ENCODE assay signal across 8 cellular contexts in genomic region chr4:99947608-99948007, GRCh38. TPM values are rescaled to one million over a fixed set of nuclear protein-coding genes. Genes with fewer than 3 reads are reported as not detected.
DNase-seq lines count a peak whose midpoint lies in the region; ATAC-seq, FAIRE-seq and TF ChIP-seq lines count a peak whose summit lies in the region.
"Had no signal": no experiment of that assay in that cellular context is flagged by ENCODE, and none has a peak within 500 bp of the region (broad histone marks: within the 10 kb centered on the region; RNA-seq: fewer than 3 reads in every experiment).

No MANE protein-coding gene starts in this region.

- TF ChIP-seq CTCF in HEK293 (tag by site-specific recombination; IDR thresholded peaks at IDR 0.05) (no peak), hepatocyte (IDR thresholded peaks at IDR 0.05; ENCODE audit: poor library complexity) (no peak)

- H3K27me3 ChIP-seq in hepatocyte = no peaks in the 10 kb centered on the region

- H3K36me3 ChIP-seq in HEK293 (ENCODE audit: control insufficient read depth in 2 of 2, insufficient read depth in 1 of 2, low read length in 2 of 2) = peaks cover 3 to 40% of the 10 kb centered on the region in 2 experiments; a peak in 1 of 3 replicates
- no peaks in the 10 kb centered on the region for H3K36me3 ChIP-seq in hepatocyte (replicated peaks; ENCODE audit: insufficient read depth, low read depth)

- H4K20me1 ChIP-seq in hepatocyte (ENCODE audit: insufficient read depth, poor library complexity, severe bottlenecking) = peaks cover 6% of the 10 kb centered on the region

- 77% methylated on average over 4 of the region's 4 CpGs for WGBS in hepatocyte (ENCODE audit: low lambda C conversion rate, missing lambda C conversion rate)

- H3K27ac ChIP-seq in HEK293 (ENCODE audit: extremely low read depth, low read depth, low read length) (peak overlapping the region; percentile 76; the same call in 1 of the 2 replicates), hepatocyte (peak overlapping the region; percentile 99)

- no peak overlapping the region for H3K27ac Mint-ChIP-seq in T-helper 17 cell
- peak overlapping the region; percentile 91 to 96 for H3K27ac Mint-ChIP-seq in stimulated activated naive CD8-positive, alpha-beta T cell treated with anti-CD3 and anti-CD28 coated beads, Interleukin-15, amount 100 ng/mL, for 72 hours

- POLR2A ChIA-PET in HEK293 (lab: Yijun Ruan, JAX) = interaction anchor here (1.0 to 1.5 kb wide), 2 partner anchors 21 to 53 kb away, joined by 3 to 9 read pairs; partner anchors contain the start of gene LAMTOR3

- H3K9me3 Mint-ChIP-seq in stimulated activated naive CD8-positive, alpha-beta T cell treated with anti-CD3 and anti-CD28 coated beads, Interleukin-15, amount 100 ng/mL, for 72 hours = no peaks in the 10 kb centered on the region

- no peak for FAIRE-seq in frontal cortex (lab: Jason Lieb, UNC)
- FAIRE-seq: islet of Langerhans had no signal

- no peaks in the 10 kb centered on the region for H3K9me2 ChIP-seq in hepatocyte (replicated peaks; ENCODE audit: insufficient read depth)

- no peaks in the 10 kb centered on the region for H3K27me3 Mint-ChIP-seq in T-helper 17 cell
- H3K27me3 Mint-ChIP-seq in stimulated activated naive CD8-positive, alpha-beta T cell treated with anti-CD3 and anti-CD28 coated beads, Interleukin-15, amount 100 ng/mL, for 72 hours = no peaks in the 10 kb centered on the region

- ATAC-seq in T-helper 17 cell = no peak
- no peak for ATAC-seq in stimulated activated naive CD8-positive, alpha-beta T cell treated with anti-CD3 and anti-CD28 coated beads, Interleukin-15, amount 100 ng/mL, for 72 hours

- H3K4me3 ChIP-seq in HEK293 (ENCODE audit: low read depth, low read length) = peak overlapping the region; percentile 15; the same call in 1 of the 2 replicates
- peak overlapping the region; percentile 4 for H3K4me3 ChIP-seq in hepatocyte

- peaks cover 57% of the 10 kb centered on the region for H3K79me2 ChIP-seq in hepatocyte

- CTCF ChIA-PET in HEK293 (lab: Yijun Ruan, JAX) = interaction anchor here (0.6 to 2.0 kb wide), 2 partner anchors 139 to 1369 kb away, joined by 3 to 4 read pairs; no protein-coding TSS in a partner anchor

- peaks cover 4% of the 10 kb centered on the region for H3K36me3 Mint-ChIP-seq in T-helper 17 cell (ENCODE audit: low read depth)

- H2AFZ ChIP-seq in hepatocyte = no peak overlapping the region

- H3K9me3 ChIP-seq in HEK293 (ENCODE audit: control insufficient read depth, insufficient read depth, low read depth, low read length) (no peaks in the 10 kb centered on the region), T-helper 17 cell (ENCODE audit: control insufficient read depth, low read length, poor library complexity, severe bottlenecking) (no peaks in the 10 kb centered on the region), hepatocyte (ENCODE audit: low read depth) (no peaks in the 10 kb centered on the region)

- H3K4me3 Mint-ChIP-seq in T-helper 17 cell = peak overlapping the region; percentile 98
- H3K4me3 Mint-ChIP-seq in stimulated activated naive CD8-positive, alpha-beta T cell treated with anti-CD3 and anti-CD28 coated beads, Interleukin-15, amount 100 ng/mL, for 72 hours = peak overlapping the region in 1 of 2 donors; percentile 99

- H3K4me1 Mint-ChIP-seq in T-helper 17 cell = peaks cover 35% of the 10 kb centered on the region
- H3K4me1 Mint-ChIP-seq in stimulated activated naive CD8-positive, alpha-beta T cell treated with anti-CD3 and anti-CD28 coated beads, Interleukin-15, amount 100 ng/mL, for 72 hours = peaks cover 47% of the 10 kb centered on the region

- H3K4me1 ChIP-seq in HEK293 (ENCODE audit: control insufficient read depth, insufficient read depth, low read length) (no peaks in the 10 kb centered on the region), hepatocyte (ENCODE audit: insufficient read depth) (peaks cover 37% of the 10 kb centered on the region)

- H3K4me2 ChIP-seq in hepatocyte = peak overlapping the region; percentile 93

- no peak for DNase-seq in T-helper 17 cell
- DNase-seq in hepatocyte (ENCODE audit: low spot score) = no peak
- DNase-seq in stimulated activated naive CD8-positive, alpha-beta T cell treated with anti-CD3 and anti-CD28 coated beads, Interleukin-15, amount 100 ng/mL, for 72 hours = no peak
- DNase-seq in NCI-H1105 (lab: John Stamatoyannopoulos, UW) = no peak
- DNase-seq in SIG-M5 treated with dmso at 0.1 percent for 504 hours (lab: John Stamatoyannopoulos, UW; ENCODE audit: unreplicated experiment) = no peak
- DNase-seq in frontal cortex (ENCODE audit: low spot score in 2 of 2) = no peak

TF ChIP-seq in HEK293, 187 proteins besides CTCF, POLR2A, EP300 and RAD21:
- TF ChIP-seq ZNF341 (tag by site-specific recombination; IDR thresholded peaks at IDR 0.05; ENCODE audit: low read depth) = peak; percentile 64
- no peak for TF ChIP-seq REST (tag by site-specific recombination; IDR thresholded peaks at IDR 0.05)
- TF ChIP-seq ZNF664 (tag by site-specific recombination; IDR thresholded peaks at IDR 0.05) = peak; percentile 53; the same call in 1 of the 2 replicates
- no peak for TF ChIP-seq ZNF174 (tag by site-specific recombination; IDR thresholded peaks at IDR 0.05)

RNA-seq across cellular contexts. Expression of gene DNAJB14, which starts 1.2 kb away (rescaled TPM):
- 10 to 100 TPM; 52.1 to 58.7 TPM for total RNA-seq in T-helper 17 cell
- total RNA-seq in hepatocyte = 49.1 and 52.6 TPM in 2 replicates
- polyA plus RNA-seq in hepatocyte = 19.0 and 25.1 TPM in 2 replicates
- 97.4 TPM for total RNA-seq in frontal cortex

RNA-seq across cellular contexts. Expression of gene H2AZ1, which starts 2.5 kb away (rescaled TPM):
- 100 to 1,000 TPM; 105 to 107 TPM for total RNA-seq in T-helper 17 cell
- 339 and 361 TPM in 2 replicates for total RNA-seq in hepatocyte
- 363 and 427 TPM in 2 replicates for polyA plus RNA-seq in hepatocyte
- total RNA-seq in frontal cortex = 119 TPM

RNA-seq across cellular contexts. Expression of gene LAMTOR3, which starts 53.4 kb away (rescaled TPM):
- 10 to 100 TPM; 17.9 to 22.4 TPM for total RNA-seq in T-helper 17 cell
- total RNA-seq in hepatocyte = 133 and 143 TPM in 2 replicates
- polyA plus RNA-seq in hepatocyte = 90.7 and 126 TPM in 2 replicates
- 56.7 TPM for total RNA-seq in frontal cortex
